24 cellular contexts compared by ENCODE assay signal in the genomic region with DNA sequence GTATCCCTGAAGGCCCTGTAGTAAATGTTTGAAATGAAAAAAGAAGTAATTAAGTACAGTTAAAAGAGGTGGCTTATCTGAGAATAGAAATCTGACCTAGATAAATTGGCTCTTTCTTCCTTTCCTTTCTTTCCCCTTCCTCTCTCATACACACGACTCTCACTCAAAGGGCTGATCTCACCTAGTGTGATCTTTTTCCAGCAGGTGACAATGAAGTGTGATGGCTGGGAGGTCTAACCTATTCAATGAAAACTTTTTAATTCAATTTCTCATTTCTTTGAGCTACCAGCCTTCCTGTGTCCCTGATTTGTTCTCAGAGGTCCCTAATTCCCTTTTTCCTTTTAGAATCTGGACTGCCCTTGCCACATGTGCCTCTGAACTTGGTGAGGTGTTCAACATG.
"Had no signal": no experiment of that assay in that cellular context is flagged by ENCODE, and none has a peak within 500 bp of the region (broad histone marks: within the 10 kb centered on the region; RNA-seq: fewer than 3 reads in every experiment).

No MANE protein-coding gene starts in this region.

- H3K9me3 Mint-ChIP-seq: dendritic cell treated with granulocyte-macrophage colony-stimulating factor and Interleukin-4, amounts not matched to agents 40 ng/mL and 50 ng/mL, for 4 days had no signal

- H3K36me3 ChIP-seq: colonic mucosa, esophagus muscularis mucosa, esophagus squamous epithelium, gastrocnemius medialis, gastroesophageal sphincter, heart left ventricle, heart right ventricle had no signal

- H3K27me3 ChIP-seq: colonic mucosa, dorsolateral prefrontal cortex, esophagus muscularis mucosa, esophagus squamous epithelium, foreskin keratinocyte, gastrocnemius medialis, gastroesophageal sphincter, heart left ventricle, heart right ventricle had no signal

- H3K4me3 ChIP-seq: colonic mucosa, coronary artery, dorsolateral prefrontal cortex, esophagus muscularis mucosa, esophagus squamous epithelium, gastrocnemius medialis, gastroesophageal sphincter, heart left ventricle, heart right ventricle had no signal

- H3K27ac Mint-ChIP-seq: dendritic cell treated with granulocyte-macrophage colony-stimulating factor and Interleukin-4, amounts not matched to agents 40 ng/mL and 50 ng/mL, for 4 days; effector memory CD8-positive, alpha-beta T cell had no signal

- H3K4me3 Mint-ChIP-seq: dendritic cell treated with granulocyte-macrophage colony-stimulating factor and Interleukin-4, amounts not matched to agents 40 ng/mL and 50 ng/mL, for 4 days; effector memory CD8-positive, alpha-beta T cell had no signal

- H3K9me3 ChIP-seq: colonic mucosa, esophagus muscularis mucosa, esophagus squamous epithelium, gastrocnemius medialis, gastroesophageal sphincter, heart right ventricle had no signal

- H3K4me1 ChIP-seq: colonic mucosa, esophagus muscularis mucosa, esophagus squamous epithelium, foreskin keratinocyte, gastrocnemius medialis, gastroesophageal sphincter, heart left ventricle, heart right ventricle had no signal

- DNase-seq: colonic mucosa; cortex of kidney; dermis blood vessel endothelial cell; dorsolateral prefrontal cortex; effector CD4-positive, alpha-beta T cell; effector CD8-positive, alpha-beta T cell; effector memory CD4-positive, alpha-beta T cell; effector memory CD8-positive, alpha-beta T cell; erythroblast; esophagus squamous epithelium; foreskin fibroblast; foreskin keratinocyte; foreskin melanocyte; gastrocnemius medialis; glutamatergic neuron; head of caudate nucleus; heart left ventricle; heart right ventricle had no signal

- H3K27me3 Mint-ChIP-seq: dendritic cell treated with granulocyte-macrophage colony-stimulating factor and Interleukin-4, amounts not matched to agents 40 ng/mL and 50 ng/mL, for 4 days; effector memory CD8-positive, alpha-beta T cell had no signal

- ATAC-seq: effector memory CD8-positive, alpha-beta T cell; esophagus mucosa; foreskin keratinocyte; gastrocnemius medialis; gastroesophageal sphincter; heart left ventricle; heart right ventricle had no signal

- H3K27ac ChIP-seq: colonic mucosa, coronary artery, dorsolateral prefrontal cortex, epithelial cell of prostate, esophagus muscularis mucosa, esophagus squamous epithelium, foreskin keratinocyte, gastrocnemius medialis, gastroesophageal sphincter, heart left ventricle, heart right ventricle had no signal
